In the genomic region with DNA sequence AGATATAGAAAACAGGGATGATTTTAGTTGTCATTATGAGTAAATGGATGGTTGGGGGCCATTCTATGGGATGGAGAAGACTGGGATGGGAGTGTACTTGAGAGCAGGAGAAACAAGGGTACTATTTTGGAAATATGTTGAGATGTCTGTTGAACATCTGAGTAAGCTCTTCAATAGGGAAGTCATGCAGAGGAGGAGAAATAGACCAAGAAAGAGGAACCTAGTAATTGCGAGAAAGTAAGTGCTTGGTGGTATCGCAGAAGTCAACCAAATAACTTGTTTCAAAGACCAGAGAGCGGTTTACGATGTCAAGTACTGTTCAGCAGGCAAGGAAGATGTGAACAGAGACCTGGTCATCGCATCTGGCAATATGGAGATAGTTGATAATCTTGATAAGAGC, we compare ENCODE assay signal across 20 cellular contexts. TPM values are rescaled to one million over a fixed set of nuclear protein-coding genes. Genes with fewer than 3 reads are reported as not detected.
"Had no signal": no experiment of that assay in that cellular context is flagged by ENCODE, and none has a peak within 500 bp of the region (broad histone marks: within the 10 kb centered on the region; RNA-seq: fewer than 3 reads in every experiment).

No MANE protein-coding gene starts in this region.

- H3K27ac ChIP-seq: colonic mucosa, sigmoid colon, stomach had no signal

- H3K27me3 ChIP-seq: colonic mucosa, sigmoid colon, stomach had no signal

- H3K36me3 ChIP-seq: colonic mucosa, sigmoid colon, stomach had no signal

- H3K9me3 ChIP-seq: colonic mucosa, sigmoid colon, stomach had no signal

- H3K4me3 ChIP-seq: colonic mucosa, sigmoid colon, stomach had no signal

- H3K4me1 ChIP-seq: colonic mucosa had no signal

- DNase-seq: activated CD4-positive, alpha-beta memory T cell treated with anti-CD3 and anti-CD28 coated beads, Interleukin-2, amount 10 ng/mL, durations not matched to agents 7 days and 5 days; activated CD4-positive, alpha-beta T cell treated with anti-CD3 and anti-CD28 coated beads for 48 hours; activated CD4-positive, CD25-positive, alpha-beta regulatory T cell; activated CD8-positive, alpha-beta memory T cell treated with anti-CD3 and anti-CD28 coated beads, Interleukin-2, amount 10 ng/mL, durations not matched to agents 7 days and 5 days; activated naive CD4-positive, alpha-beta T cell treated with Interleukin-2 at 50 U/mL for 16 hours; activated naive CD8-positive, alpha-beta T cell treated with anti-CD3 and anti-CD28 coated beads, Interleukin-2, amount 10 ng/mL, durations not matched to agents 7 days and 5 days; activated T-cell treated with anti-CD3 and anti-CD28 coated beads, Interleukin-2, amount 50 U/mL, for 1 hour; colonic mucosa; hypothalamus; kidney; nephron progenitor cell; nucleus accumbens; posterior cingulate gyrus; sigmoid colon; stimulated activated CD4-positive, alpha-beta T cell treated with anti-CD3 and anti-CD28 coated beads, Interleukin-4, amount 100 ng/mL, for 24 hours; stomach; trophoblast cell had no signal

- ATAC-seq: activated CD8-positive, alpha-beta memory T cell treated with anti-CD3 and anti-CD28 coated beads, Interleukin-2, amount 10 ng/mL, durations not matched to agents 7 days and 5 days; activated T-helper 17 cell treated with anti-CD3 and anti-CD28 coated beads, Interleukin-2, amount 50 U/mL, for 72 hours; left lobe of liver; stimulated activated effector memory CD8-positive, alpha-beta T cell treated with anti-CD3 and anti-CD28 coated beads, Interleukin-12 subunit alpha, Interleukin-12 subunit beta, amount 100 ng/mL, for 72 hours had no signal

RNA-seq across cellular contexts. Expression of gene CHRM3, which starts 22.4 kb away (rescaled TPM):
- total RNA-seq: activated CD4-positive, alpha-beta memory T cell treated with anti-CD3 and anti-CD28 coated beads, Interleukin-2, amount 10 ng/mL, durations not matched to agents 7 days and 5 days; activated CD8-positive, alpha-beta memory T cell treated with anti-CD3 and anti-CD28 coated beads, Interleukin-2, amount 10 ng/mL, durations not matched to agents 7 days and 5 days had no signal
